8 cellular contexts compared by ENCODE assay signal in the genomic region with DNA sequence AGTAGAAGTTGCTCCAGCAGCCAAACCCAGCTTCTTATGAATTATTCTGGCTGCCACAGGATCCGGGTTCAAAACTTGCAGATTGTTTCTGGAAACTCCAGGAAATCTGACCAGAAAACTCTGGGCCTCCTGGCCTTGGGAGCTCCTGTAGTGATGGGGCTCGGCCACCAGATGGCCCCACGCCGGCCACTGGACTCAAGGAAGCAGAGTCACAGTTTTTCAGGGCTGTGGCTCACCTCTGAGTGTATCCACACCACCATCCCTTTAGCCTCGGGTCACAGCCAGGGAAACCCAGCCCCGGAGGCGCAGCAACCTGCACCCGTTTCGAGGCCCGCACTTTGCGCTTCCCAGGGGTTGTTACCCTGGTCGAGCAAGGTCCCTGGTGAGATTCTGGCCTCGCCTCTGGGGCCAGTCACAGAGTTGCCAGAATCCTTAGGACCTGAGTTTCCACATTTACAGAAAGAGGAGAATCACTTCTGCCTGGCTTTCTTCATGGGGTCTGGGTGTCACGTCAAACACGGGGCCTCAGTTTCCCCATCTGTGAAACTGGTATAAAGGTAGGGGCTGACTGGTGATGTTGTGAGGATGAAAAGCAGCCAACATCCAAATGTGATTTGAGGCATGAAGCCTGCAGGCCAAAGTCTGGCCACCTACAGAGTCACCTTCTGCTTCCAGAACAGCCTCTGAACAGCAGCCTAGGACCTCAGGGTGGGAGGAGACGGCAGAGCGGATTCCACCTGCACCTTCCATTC. TPM values are rescaled to one million over a fixed set of nuclear protein-coding genes. Genes with fewer than 3 reads are reported as not detected.
DNase-seq lines count a peak whose midpoint lies in the region; ATAC-seq and TF ChIP-seq lines count a peak whose summit lies in the region.

No MANE protein-coding gene starts in this region.

- TF ChIP-seq CTCF in retinal pigment epithelial cell (conservative IDR thresholded peaks at IDR 0.05; ENCODE audit: low read depth, low read length): peak; percentile 93

- no peak overlapping the region for H3K4me3 ChIP-seq in retinal pigment epithelial cell (ENCODE audit: low read length)

- ATAC-seq in GM19023 (IDR thresholded peaks at IDR 0.05; ENCODE audit: unreplicated experiment) (no peak), HG03196 (IDR thresholded peaks at IDR 0.05; ENCODE audit: unreplicated experiment) (no peak)

- DNase-seq in D341Med (ENCODE audit: low spot score) (peak; percentile 86), HK-2 (ENCODE audit: unreplicated experiment) (peak; percentile 70), SK-N-DZ (ENCODE audit: low spot score) (peak; percentile 71), anterior cingulate cortex (lab: John Stamatoyannopoulos, UW) (peak in 40 of 58 donors; percentile 4 to 73 (median 22)), hepatic stellate cell (ENCODE audit: low spot score) (peak; percentile 85), retinal pigment epithelial cell (ENCODE audit: low read depth) (no peak)

RNA-seq across cellular contexts. Expression of a gene that starts 53.5 kb away (rescaled TPM):
- polyA plus RNA-seq in SK-N-DZ (2014; cell fraction: cytosol; rRNA removed): 0.18 TPM in 1 of 2 replicates, not detected in the other
- 0.08 TPM in 1 of 2 replicates, not detected in the other for polyA plus RNA-seq in SK-N-DZ (2014; cell fraction: nucleus; rRNA removed)
